Comparison of ENCODE assay signal across 1 cellular context in genomic region chr1:41918450-41919043, GRCh38.
TF ChIP-seq lines count a peak whose summit lies in the region.

TSS of gene HIVEP3 (minus strand) at chr1:41918922.

TF ChIP-seq in HCT116, 20 proteins besides CTCF, POLR2A, EP300 and RAD21 (continued from another document):
- TF ChIP-seq YY1 (IDR thresholded peaks at IDR 0.05; ENCODE audit: extremely low read depth, insufficient replicate concordance, low read depth, low read length) (no peak), MAX (IDR thresholded peaks at IDR 0.05) (peak; percentile 49), ATF3 (IDR thresholded peaks at IDR 0.05) (no peak), JUND (IDR thresholded peaks at IDR 0.05) (no peak), EZH2phosphoT487 (IDR thresholded peaks at IDR 0.05; ENCODE audit: borderline replicate concordance) (no peak), SRF (IDR thresholded peaks at IDR 0.05; ENCODE audit: low read depth) (no peak), ZBTB33 (IDR thresholded peaks at IDR 0.05; ENCODE audit: extremely low read depth, insufficient replicate concordance, low read length) (no peak), CBX3 (IDR thresholded peaks at IDR 0.05; ENCODE audit: low read depth) (no peak), FOSL1 (IDR thresholded peaks at IDR 0.05; ENCODE audit: low read depth) (no peak), SIN3A (IDR thresholded peaks at IDR 0.05; ENCODE audit: low read depth) (0 out of 2 replicates have a peak, but pooled peaks have one; percentile 16), CEBPB (IDR thresholded peaks at IDR 0.05; ENCODE audit: low read depth) (no peak)
